ENCODE assay signal across 1 cellular context in the genomic region with DNA sequence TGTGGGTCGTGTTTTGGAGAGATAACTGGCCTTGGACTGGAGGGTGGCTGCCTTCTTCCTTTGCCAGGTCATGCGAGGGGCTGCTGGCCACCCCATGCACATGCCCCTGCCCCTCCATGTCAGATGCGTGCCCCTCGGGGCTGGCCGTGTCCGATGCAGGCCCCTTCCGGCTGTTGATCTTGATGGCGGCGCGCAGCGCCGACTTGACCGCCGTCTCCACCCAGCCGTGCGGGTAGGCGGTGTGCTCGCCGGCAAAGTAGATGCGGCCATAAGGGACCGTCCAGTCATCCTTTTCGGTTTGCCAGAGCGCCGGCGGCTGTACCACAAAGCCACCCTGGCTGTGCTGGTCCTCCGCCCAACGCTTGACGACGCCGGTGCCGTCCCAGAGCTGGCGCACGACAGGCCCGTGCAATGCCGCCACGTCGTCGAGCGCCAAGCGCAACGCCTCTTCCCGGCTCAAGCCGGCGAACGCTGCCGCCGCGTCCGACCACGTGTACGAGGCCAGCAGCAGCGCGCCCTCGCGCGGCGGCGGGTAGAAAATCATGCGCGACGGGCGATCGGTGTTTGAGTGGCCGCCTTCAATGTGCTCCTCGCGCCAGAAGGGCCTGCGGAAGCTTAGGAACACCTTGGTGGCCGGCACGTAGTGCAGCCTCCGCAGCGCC.
A peak's percentile ranks its signal among the peaks of the same experiment; 100 is the strongest.
TF ChIP-seq lines count a peak whose summit lies in the region.

No MANE protein-coding gene starts in this region.

TF ChIP-seq in GM12878, 131 proteins besides CTCF, POLR2A, EP300 and RAD21 (continued from another document):
- TF ChIP-seq MYC (IDR thresholded peaks at IDR 0.05; ENCODE audit: insufficient read depth, insufficient read length, insufficient replicate concordance, low read length, severe bottlenecking) (peak; percentile 91), YY1 (IDR thresholded peaks at IDR 0.05; ENCODE audit: low read depth, low read length) (peak; percentile 54; the same call in 1 of the 2 replicates), RB1 (IDR thresholded peaks at IDR 0.05; ENCODE audit: borderline replicate concordance) (peak; percentile 83; the same call in 1 of the 2 replicates), BMI1 (IDR thresholded peaks at IDR 0.05; ENCODE audit: borderline replicate concordance) (no peak), ZSCAN29 (IDR thresholded peaks at IDR 0.05) (no peak), RELA (IDR thresholded peaks at IDR 0.05; ENCODE audit: borderline replicate concordance, partially characterized antibody) (no peak), SMARCA5 (IDR thresholded peaks at IDR 0.05) (peak; percentile 69; the same call in 1 of the 2 replicates), RUNX3 (IDR thresholded peaks at IDR 0.05; ENCODE audit: low read length) (no peak), BHLHE40 (IDR thresholded peaks at IDR 0.05; ENCODE audit: borderline replicate concordance in 1 of 2, low read depth in 2 of 2, low read length in 1 of 2) (no peak), EZH2 (IDR thresholded peaks at IDR 0.05; ENCODE audit: borderline replicate concordance, control insufficient read depth, low read depth, low read length) (no peak), IRF4 (IDR thresholded peaks at IDR 0.05; ENCODE audit: low read depth, low read length) (no peak), SUZ12 (IDR thresholded peaks at IDR 0.05; ENCODE audit: unreplicated experiment) (no peak), SMAD1 (IDR thresholded peaks at IDR 0.05; ENCODE audit: low read depth, partially characterized antibody) (no peak), CHD4 (IDR thresholded peaks at IDR 0.05) (no peak), NR2F1 (conservative IDR thresholded peaks at IDR 0.05) (0 out of 2 replicates have a peak, but pooled peaks have one; percentile 29), ESRRA (IDR thresholded peaks at IDR 0.05; ENCODE audit: low read length) (no peak)
- TF ChIP-seq, protein P1, sequence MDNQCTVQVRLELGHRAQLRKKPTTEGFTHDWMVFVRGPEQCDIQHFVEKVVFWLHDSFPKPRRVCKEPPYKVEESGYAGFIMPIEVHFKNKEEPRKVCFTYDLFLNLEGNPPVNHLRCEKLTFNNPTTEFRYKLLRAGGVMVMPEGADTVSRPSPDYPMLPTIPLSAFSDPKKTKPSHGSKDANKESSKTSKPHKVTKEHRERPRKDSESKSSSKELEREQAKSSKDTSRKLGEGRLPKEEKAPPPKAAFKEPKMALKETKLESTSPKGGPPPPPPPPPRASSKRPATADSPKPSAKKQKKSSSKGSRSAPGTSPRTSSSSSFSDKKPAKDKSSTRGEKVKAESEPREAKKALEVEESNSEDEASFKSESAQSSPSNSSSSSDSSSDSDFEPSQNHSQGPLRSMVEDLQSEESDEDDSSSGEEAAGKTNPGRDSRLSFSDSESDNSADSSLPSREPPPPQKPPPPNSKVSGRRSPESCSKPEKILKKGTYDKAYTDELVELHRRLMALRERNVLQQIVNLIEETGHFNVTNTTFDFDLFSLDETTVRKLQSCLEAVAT (IDR thresholded peaks at IDR 0.05), result 0 out of 2 replicates have a peak, but pooled peaks have one; percentile 58
- TF ChIP-seq, protein P2, sequence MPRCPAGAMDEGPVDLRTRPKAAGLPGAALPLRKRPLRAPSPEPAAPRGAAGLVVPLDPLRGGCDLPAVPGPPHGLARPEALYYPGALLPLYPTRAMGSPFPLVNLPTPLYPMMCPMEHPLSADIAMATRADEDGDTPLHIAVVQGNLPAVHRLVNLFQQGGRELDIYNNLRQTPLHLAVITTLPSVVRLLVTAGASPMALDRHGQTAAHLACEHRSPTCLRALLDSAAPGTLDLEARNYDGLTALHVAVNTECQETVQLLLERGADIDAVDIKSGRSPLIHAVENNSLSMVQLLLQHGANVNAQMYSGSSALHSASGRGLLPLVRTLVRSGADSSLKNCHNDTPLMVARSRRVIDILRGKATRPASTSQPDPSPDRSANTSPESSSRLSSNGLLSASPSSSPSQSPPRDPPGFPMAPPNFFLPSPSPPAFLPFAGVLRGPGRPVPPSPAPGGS (IDR thresholded peaks at IDR 0.05; ENCODE audit: borderline replicate concordance, insufficient read depth, low read depth, low read length, poor library complexity, severe bottlenecking), result no peak
- TF ChIP-seq, protein P3, sequence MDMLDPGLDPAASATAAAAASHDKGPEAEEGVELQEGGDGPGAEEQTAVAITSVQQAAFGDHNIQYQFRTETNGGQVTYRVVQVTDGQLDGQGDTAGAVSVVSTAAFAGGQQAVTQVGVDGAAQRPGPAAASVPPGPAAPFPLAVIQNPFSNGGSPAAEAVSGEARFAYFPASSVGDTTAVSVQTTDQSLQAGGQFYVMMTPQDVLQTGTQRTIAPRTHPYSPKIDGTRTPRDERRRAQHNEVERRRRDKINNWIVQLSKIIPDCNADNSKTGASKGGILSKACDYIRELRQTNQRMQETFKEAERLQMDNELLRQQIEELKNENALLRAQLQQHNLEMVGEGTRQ (IDR thresholded peaks at IDR 0.05; ENCODE audit: borderline replicate concordance, low read depth, low read length), result no peak; the same call in 1 of the 2 replicates
- TF ChIP-seq, protein P4, sequence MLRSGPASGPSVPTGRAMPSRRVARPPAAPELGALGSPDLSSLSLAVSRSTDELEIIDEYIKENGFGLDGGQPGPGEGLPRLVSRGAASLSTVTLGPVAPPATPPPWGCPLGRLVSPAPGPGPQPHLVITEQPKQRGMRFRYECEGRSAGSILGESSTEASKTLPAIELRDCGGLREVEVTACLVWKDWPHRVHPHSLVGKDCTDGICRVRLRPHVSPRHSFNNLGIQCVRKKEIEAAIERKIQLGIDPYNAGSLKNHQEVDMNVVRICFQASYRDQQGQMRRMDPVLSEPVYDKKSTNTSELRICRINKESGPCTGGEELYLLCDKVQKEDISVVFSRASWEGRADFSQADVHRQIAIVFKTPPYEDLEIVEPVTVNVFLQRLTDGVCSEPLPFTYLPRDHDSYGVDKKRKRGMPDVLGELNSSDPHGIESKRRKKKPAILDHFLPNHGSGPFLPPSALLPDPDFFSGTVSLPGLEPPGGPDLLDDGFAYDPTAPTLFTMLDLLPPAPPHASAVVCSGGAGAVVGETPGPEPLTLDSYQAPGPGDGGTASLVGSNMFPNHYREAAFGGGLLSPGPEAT (IDR thresholded peaks at IDR 0.05; ENCODE audit: low read depth), result no peak
- TF ChIP-seq, protein P5, sequence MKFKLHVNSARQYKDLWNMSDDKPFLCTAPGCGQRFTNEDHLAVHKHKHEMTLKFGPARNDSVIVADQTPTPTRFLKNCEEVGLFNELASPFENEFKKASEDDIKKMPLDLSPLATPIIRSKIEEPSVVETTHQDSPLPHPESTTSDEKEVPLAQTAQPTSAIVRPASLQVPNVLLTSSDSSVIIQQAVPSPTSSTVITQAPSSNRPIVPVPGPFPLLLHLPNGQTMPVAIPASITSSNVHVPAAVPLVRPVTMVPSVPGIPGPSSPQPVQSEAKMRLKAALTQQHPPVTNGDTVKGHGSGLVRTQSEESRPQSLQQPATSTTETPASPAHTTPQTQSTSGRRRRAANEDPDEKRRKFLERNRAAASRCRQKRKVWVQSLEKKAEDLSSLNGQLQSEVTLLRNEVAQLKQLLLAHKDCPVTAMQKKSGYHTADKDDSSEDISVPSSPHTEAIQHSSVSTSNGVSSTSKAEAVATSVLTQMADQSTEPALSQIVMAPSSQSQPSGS (IDR thresholded peaks at IDR 0.05; ENCODE audit: low read length), result no peak
